ENCODE assay signal across 13 cellular contexts in the genomic region with DNA sequence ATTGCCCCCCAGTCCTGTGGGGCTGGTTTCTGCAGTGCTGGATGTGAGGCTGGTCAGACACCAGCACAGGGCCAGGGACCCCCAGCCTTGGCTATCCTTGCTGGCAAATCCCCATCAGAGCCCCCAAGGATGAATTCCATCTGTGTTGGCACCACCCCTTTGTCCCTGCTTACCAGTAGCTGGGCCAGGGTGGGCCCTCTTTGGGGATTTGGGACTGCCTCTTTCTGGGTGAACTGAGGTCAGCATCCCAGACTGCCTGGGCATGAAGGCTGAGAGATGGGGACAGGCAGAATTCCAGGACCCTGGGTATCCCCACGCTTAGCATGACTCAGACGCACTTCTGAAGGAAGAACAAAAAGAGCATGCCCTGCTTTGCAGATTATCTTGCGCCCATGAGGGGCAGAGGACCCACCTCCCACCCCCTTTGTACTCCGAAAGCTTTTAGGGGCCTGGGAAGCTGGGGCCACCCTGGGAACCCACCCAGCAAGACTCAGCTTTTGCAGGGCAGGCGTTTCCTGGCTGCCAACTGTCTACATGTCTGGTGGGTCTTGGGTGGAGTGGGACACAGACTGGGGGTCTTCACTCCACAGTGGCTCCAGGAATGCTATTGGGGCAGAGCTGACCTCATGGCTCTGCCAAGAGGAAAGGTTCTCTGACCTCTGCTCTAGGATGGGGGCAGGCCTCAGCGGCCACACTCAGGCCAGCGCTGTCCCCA. TPM values are rescaled to one million over a fixed set of nuclear protein-coding genes. Genes with fewer than 3 reads are reported as not detected.
DNase-seq lines count a peak whose midpoint lies in the region; ATAC-seq and TF ChIP-seq lines count a peak whose summit lies in the region.
"Had no signal": no experiment of that assay in that cellular context is flagged by ENCODE, and none has a peak within 500 bp of the region (broad histone marks: within the 10 kb centered on the region; RNA-seq: fewer than 3 reads in every experiment).

No MANE protein-coding gene starts in this region.

- DNase-seq in brain microvascular endothelial cell (peak; percentile 25), omental fat pad (ENCODE audit: low spot score) (no peak), NCI-H345 treated with DMSO at 0.1 percent for 48 hours (lab: John Stamatoyannopoulos, UW; ENCODE audit: unreplicated experiment) (no peak), glutamatergic neuron (no peak)
- no peak for DNase-seq in activated T-cell treated with anti-CD3 and anti-CD28 coated beads, Interleukin-2, amount 50 U/mL, for 24 hours
- DNase-seq: DMS153, NCI-H1105 treated with DMSO at 0.1 percent for 48 hours had no signal

- in situ Hi-C loops in brain microvascular endothelial cell (cut with HindIII; ENCODE audit: low pct_ligation_motif_present, low sequenced_read_pairs), result no loop called here

- no peak overlapping the region for H3K4me3 ChIP-seq in brain microvascular endothelial cell (ENCODE audit: low read depth, low read length)

- peak; percentile 23 for ATAC-seq in GM19035 (IDR thresholded peaks at IDR 0.05; ENCODE audit: unreplicated experiment)
- ATAC-seq in HG02798 (IDR thresholded peaks at IDR 0.05; ENCODE audit: poor library complexity, unreplicated experiment), result peak; percentile 6
- peak; percentile 26 for ATAC-seq in omental fat pad (ENCODE audit: low FRiP score)
- ATAC-seq in GM19328 (IDR thresholded peaks at IDR 0.05; ENCODE audit: unreplicated experiment), result no peak

- H3K9me3 Mint-ChIP-seq in activated T-cell treated with anti-CD3 and anti-CD28 coated beads, Interleukin-2, amount 50 U/mL, for 24 hours, result peaks cover 14% of the 10 kb centered on the region
- H3K9me3 Mint-ChIP-seq in glutamatergic neuron (ENCODE audit: unreplicated experiment), result peaks cover 31% of the 10 kb centered on the region

- no peak overlapping the region for H3K27ac Mint-ChIP-seq in activated T-cell treated with anti-CD3 and anti-CD28 coated beads, Interleukin-2, amount 50 U/mL, for 24 hours
- no peak overlapping the region for H3K27ac Mint-ChIP-seq in glutamatergic neuron (ENCODE audit: unreplicated experiment)
- H3K27ac Mint-ChIP-seq: activated naive CD8-positive, alpha-beta T cell treated with anti-CD3 and anti-CD28 coated beads, Interleukin-2, amount 10 ng/mL, durations not matched to agents 7 days and 5 days had no signal

- no peak overlapping the region for H3K4me3 Mint-ChIP-seq in activated T-cell treated with anti-CD3 and anti-CD28 coated beads, Interleukin-2, amount 50 U/mL, for 24 hours
- H3K4me3 Mint-ChIP-seq in glutamatergic neuron (ENCODE audit: unreplicated experiment), result no peak overlapping the region
- H3K4me3 Mint-ChIP-seq: activated naive CD8-positive, alpha-beta T cell treated with anti-CD3 and anti-CD28 coated beads, Interleukin-2, amount 10 ng/mL, durations not matched to agents 7 days and 5 days; naive thymus-derived CD8-positive, alpha-beta T cell had no signal

- no peak overlapping the region for H3K27ac ChIP-seq in brain microvascular endothelial cell

- no peaks in the 10 kb centered on the region for H3K27me3 ChIP-seq in brain microvascular endothelial cell (replicated peaks)

- H3K36me3 ChIP-seq in brain microvascular endothelial cell (replicated peaks), result peaks cover 33% of the 10 kb centered on the region

- no peaks in the 10 kb centered on the region for H3K4me1 Mint-ChIP-seq in activated T-cell treated with anti-CD3 and anti-CD28 coated beads, Interleukin-2, amount 50 U/mL, for 24 hours (ENCODE audit: low read depth)
- peaks cover 16% of the 10 kb centered on the region for H3K4me1 Mint-ChIP-seq in glutamatergic neuron (ENCODE audit: low read depth, unreplicated experiment)
- H3K4me1 Mint-ChIP-seq: activated naive CD8-positive, alpha-beta T cell treated with anti-CD3 and anti-CD28 coated beads, Interleukin-2, amount 10 ng/mL, durations not matched to agents 7 days and 5 days had no signal

- no peaks in the 10 kb centered on the region for H3K27me3 Mint-ChIP-seq in activated T-cell treated with anti-CD3 and anti-CD28 coated beads, Interleukin-2, amount 50 U/mL, for 24 hours
- H3K27me3 Mint-ChIP-seq in glutamatergic neuron (ENCODE audit: unreplicated experiment), result peaks cover 27% of the 10 kb centered on the region
- H3K27me3 Mint-ChIP-seq: activated naive CD8-positive, alpha-beta T cell treated with anti-CD3 and anti-CD28 coated beads, Interleukin-2, amount 10 ng/mL, durations not matched to agents 7 days and 5 days; naive thymus-derived CD8-positive, alpha-beta T cell had no signal

- H3K36me3 Mint-ChIP-seq in activated T-cell treated with anti-CD3 and anti-CD28 coated beads, Interleukin-2, amount 50 U/mL, for 24 hours (ENCODE audit: low read depth), result peaks cover 38% of the 10 kb centered on the region
- H3K36me3 Mint-ChIP-seq in glutamatergic neuron (ENCODE audit: unreplicated experiment), result peaks cover 18% of the 10 kb centered on the region

- TF ChIP-seq CTCF in brain microvascular endothelial cell (IDR thresholded peaks at IDR 0.05; ENCODE audit: low read depth, low read length, missing control alignments) (no peak), omental fat pad (IDR thresholded peaks at IDR 0.05) (no peak), glutamatergic neuron (IDR thresholded peaks at IDR 0.05; ENCODE audit: partially characterized antibody, unreplicated experiment) (no peak)

RNA-seq across cellular contexts. Expression of gene RFLNA, which starts 26.8 kb away (rescaled TPM):
- total RNA-seq in omental fat pad (10 to 100 TPM in 1 of 4 donors, 1 to 10 TPM in 1, under 1 TPM in 2; 0.32 to 23.3 (median 5.1) TPM), glutamatergic neuron (ENCODE audit: unreplicated experiment) (36.9 TPM)
- total RNA-seq: activated naive CD8-positive, alpha-beta T cell treated with anti-CD3 and anti-CD28 coated beads, Interleukin-2, amount 10 ng/mL, durations not matched to agents 7 days and 5 days; naive thymus-derived CD8-positive, alpha-beta T cell; T-helper 2 cell treated with Interferon-gamma antibody and Interleukin-4, amounts not matched to agents 100 ng/mL and 5 ng/mL, for 36 hours had no signal
